ENCODE assay signal across 9 cellular contexts in the genomic region with DNA sequence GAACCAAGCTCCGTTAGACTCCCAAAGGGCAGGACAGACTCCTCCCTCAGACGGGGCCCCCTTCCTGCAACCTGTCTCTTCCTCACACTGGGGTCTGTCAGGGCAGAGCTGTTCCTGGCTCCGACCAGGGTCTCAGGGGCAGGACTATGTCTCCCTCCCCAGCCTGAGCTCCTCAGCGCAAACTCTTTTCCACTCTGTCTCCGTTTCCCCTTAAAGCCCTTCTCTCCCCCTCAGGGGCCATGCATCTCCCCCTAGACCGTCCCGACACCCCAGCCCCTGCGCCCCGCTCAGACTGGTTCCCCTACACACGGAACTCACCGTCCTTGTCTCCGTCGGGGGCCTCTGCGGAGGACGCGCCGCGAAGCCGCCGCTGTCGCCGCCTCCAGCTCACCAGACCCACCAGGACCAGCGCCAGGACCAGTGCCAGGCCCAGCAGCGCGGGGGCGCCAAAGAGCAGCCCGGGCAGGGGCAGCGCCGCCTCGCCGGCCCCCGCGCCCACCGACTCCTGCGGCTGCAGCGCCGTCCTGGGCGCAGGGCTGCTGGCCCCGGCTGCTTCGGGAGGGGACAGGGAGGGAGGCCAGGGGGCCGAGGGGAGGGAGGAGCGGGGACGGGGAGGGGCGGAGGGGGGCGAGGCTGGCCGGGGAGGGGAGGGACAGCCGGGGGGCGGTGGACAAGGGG. TPM values are rescaled to one million over a fixed set of nuclear protein-coding genes. Genes with fewer than 3 reads are reported as not detected.
DNase-seq lines count a peak whose midpoint lies in the region; ATAC-seq and TF ChIP-seq lines count a peak whose summit lies in the region.
"Had no signal": no experiment of that assay in that cellular context is flagged by ENCODE, and none has a peak within 500 bp of the region (broad histone marks: within the 10 kb centered on the region; RNA-seq: fewer than 3 reads in every experiment).

No MANE protein-coding gene starts in this region.

- H3K9me3 ChIP-seq in BLaER1 treated with 17β-estradiol and CSF1 and Interleukin-3, amounts not matched to agents 10 nM and 100 nM (replicated peaks in 1 of 11): no peaks in the 10 kb centered on the region
- no peaks in the 10 kb centered on the region for H3K9me3 ChIP-seq in endodermal cell (ENCODE audit: control insufficient read depth, low read length)
- H3K9me3 ChIP-seq in testis: no peaks in the 10 kb centered on the region

- H3K27me3 ChIP-seq in BLaER1 treated with 17β-estradiol and CSF1 and Interleukin-3, amounts not matched to agents 10 nM and 100 nM: peaks cover 0 to 24% (median 0%) of the 10 kb centered on the region in 11 experiments; a peak in 7 of 22 replicates
- H3K27me3 ChIP-seq in endodermal cell (ENCODE audit: control insufficient read depth, insufficient read depth, low read length, poor library complexity, severe bottlenecking) (peaks cover 37% of the 10 kb centered on the region), testis (no peaks in the 10 kb centered on the region)

- no peaks in the 10 kb centered on the region for H3K36me3 Mint-ChIP-seq in activated CD4-positive, alpha-beta memory T cell treated with anti-CD3 and anti-CD28 coated beads, Interleukin-2, amount 10 ng/mL, durations not matched to agents 7 days and 5 days (ENCODE audit: low read depth)
- H3K36me3 Mint-ChIP-seq in endodermal cell (ENCODE audit: low read depth): no peaks in the 10 kb centered on the region
- H3K36me3 Mint-ChIP-seq in naive thymus-derived CD8-positive, alpha-beta T cell: no peaks in the 10 kb centered on the region

- peak; percentile 89 for TF ChIP-seq CTCF in endodermal cell (conservative IDR thresholded peaks at IDR 0.05)
- TF ChIP-seq CTCF in testis (IDR thresholded peaks at IDR 0.05): peak in 2 of 3 experiments; percentile 28 to 48

- peaks cover 0 to 44% (median 15%) of the 10 kb centered on the region in 11 experiments; a peak in 12 of 22 replicates for H4K20me1 ChIP-seq in BLaER1 treated with 17β-estradiol and CSF1 and Interleukin-3, amounts not matched to agents 10 nM and 100 nM

- DNase-seq in NCI-H128 (lab: John Stamatoyannopoulos, UW; ENCODE audit: unreplicated experiment) (peak; percentile 17), endodermal cell (peak; percentile 95), testis (peak; percentile 71), kidney glomerular epithelial cell (lab: John Stamatoyannopoulos, UW) (no peak)
- DNase-seq in activated CD4-positive, alpha-beta memory T cell treated with anti-CD3 and anti-CD28 coated beads, Interleukin-2, amount 10 ng/mL, durations not matched to agents 7 days and 5 days: peak; percentile 77
- DNase-seq in naive thymus-derived CD8-positive, alpha-beta T cell: peak; percentile 63 to 88 (median 74)

- 7 to 24% methylated on average over 7 to 40 of the region's 48 CpGs for WGBS in endodermal cell (ENCODE audit: insufficient coverage in 1 of 2, insufficient read length in 1 of 2), 2 experiments
- 9 to 17% methylated on average over 20 to 29 of the region's 48 CpGs for WGBS in testis, 2 donors

- H3K27ac ChIP-seq in BLaER1 treated with 17β-estradiol and CSF1 and Interleukin-3, amounts not matched to agents 10 nM and 100 nM: peak overlapping the region in 10 of 11 experiments; percentile 66 to 95 (median 94); a peak in 19 of 22 replicates
- H3K27ac ChIP-seq in endodermal cell (ENCODE audit: low read depth, low read length) (no peak overlapping the region), testis (no peak overlapping the region)

- H3K27me3 Mint-ChIP-seq in activated CD4-positive, alpha-beta memory T cell treated with anti-CD3 and anti-CD28 coated beads, Interleukin-2, amount 10 ng/mL, durations not matched to agents 7 days and 5 days: peaks cover 26% of the 10 kb centered on the region
- peaks cover 68% of the 10 kb centered on the region for H3K27me3 Mint-ChIP-seq in endodermal cell (ENCODE audit: insufficient read depth)
- peaks cover 0 to 3% (median 2%) of the 10 kb centered on the region in 5 donors for H3K27me3 Mint-ChIP-seq in naive thymus-derived CD8-positive, alpha-beta T cell

- H3K4me3 Mint-ChIP-seq in activated CD4-positive, alpha-beta memory T cell treated with anti-CD3 and anti-CD28 coated beads, Interleukin-2, amount 10 ng/mL, durations not matched to agents 7 days and 5 days: peak overlapping the region; percentile 60
- H3K4me3 Mint-ChIP-seq in endodermal cell: peak overlapping the region; percentile 43
- peak overlapping the region; percentile 69 to 89 (median 81) for H3K4me3 Mint-ChIP-seq in naive thymus-derived CD8-positive, alpha-beta T cell

- TF ChIP-seq POLR2A in testis (IDR thresholded peaks at IDR 0.05): no peak

- H3K4me1 ChIP-seq in BLaER1 treated with 17β-estradiol and CSF1 and Interleukin-3, amounts not matched to agents 10 nM and 100 nM: peaks cover 33 to 95% (median 90%) of the 10 kb centered on the region in 10 experiments
- H3K4me1 ChIP-seq in endodermal cell (ENCODE audit: control insufficient read depth, insufficient read depth, low read length) (no peaks in the 10 kb centered on the region), testis (peaks cover 2% of the 10 kb centered on the region)

- peaks cover 0 to 21% (median 11%) of the 10 kb centered on the region in 11 experiments; a peak in 12 of 22 replicates for H3K36me3 ChIP-seq in BLaER1 treated with 17β-estradiol and CSF1 and Interleukin-3, amounts not matched to agents 10 nM and 100 nM
- H3K36me3 ChIP-seq in endodermal cell (ENCODE audit: control insufficient read depth, insufficient read depth, low read length) (no peaks in the 10 kb centered on the region), testis (ENCODE audit: low read depth, missing control alignments) (no peaks in the 10 kb centered on the region)

- H3K4me3 ChIP-seq in BLaER1 treated with 17β-estradiol and CSF1 and Interleukin-3, amounts not matched to agents 10 nM and 100 nM: peak overlapping the region; percentile 59 to 80 (median 74)
- no peak overlapping the region for H3K4me3 ChIP-seq in endodermal cell (ENCODE audit: low read length)
- peak overlapping the region; percentile 38 to 42 for H3K4me3 ChIP-seq in testis

- H3K4me1 Mint-ChIP-seq in activated CD4-positive, alpha-beta memory T cell treated with anti-CD3 and anti-CD28 coated beads, Interleukin-2, amount 10 ng/mL, durations not matched to agents 7 days and 5 days: peaks cover 7% of the 10 kb centered on the region
- H3K4me1 Mint-ChIP-seq in endodermal cell: no peaks in the 10 kb centered on the region
- H3K4me1 Mint-ChIP-seq in naive thymus-derived CD8-positive, alpha-beta T cell: peaks cover 14 to 43% (median 29%) of the 10 kb centered on the region in 4 donors

- no peak overlapping the region for H3K27ac Mint-ChIP-seq in activated CD4-positive, alpha-beta memory T cell treated with anti-CD3 and anti-CD28 coated beads, Interleukin-2, amount 10 ng/mL, durations not matched to agents 7 days and 5 days
- H3K27ac Mint-ChIP-seq in endodermal cell: no peak overlapping the region
- peak overlapping the region in 8 of 10 donors; percentile 44 to 88 (median 67) for H3K27ac Mint-ChIP-seq in naive thymus-derived CD8-positive, alpha-beta T cell

- CTCF ChIA-PET in activated CD4-positive, alpha-beta memory T cell treated with anti-CD3 and anti-CD28 coated beads, Interleukin-2, amount 10 ng/mL, durations not matched to agents 7 days and 5 days (lab: Charles Lee): interaction anchor here (0.6 to 3.8 kb wide), 20 partner anchors 8 to 229 kb away, joined by 3 to 31 read pairs (median 6); partner anchors contain the start of genes CENPM and MEI1

- peak; percentile 32 for ATAC-seq in GM19397 (IDR thresholded peaks at IDR 0.05; ENCODE audit: unreplicated experiment)
- ATAC-seq in naive thymus-derived CD8-positive, alpha-beta T cell: peak; percentile 83

- POLR2A ChIA-PET in activated CD4-positive, alpha-beta memory T cell treated with anti-CD3 and anti-CD28 coated beads, Interleukin-2, amount 10 ng/mL, durations not matched to agents 7 days and 5 days (lab: Charles Lee): interaction anchor here (0.5 to 4.3 kb wide), 15 partner anchors 10 to 237 kb away, joined by 3 to 32 read pairs (median 4); partner anchors contain the start of genes CENPM and SNU13
- POLR2A ChIA-PET in naive thymus-derived CD8-positive, alpha-beta T cell (lab: Charles Lee): interaction anchor here (0.6 to 4.7 kb wide), 10 partner anchors 9 to 93 kb away, joined by 3 to 68 read pairs (median 9); partner anchors contain the start of genes CENPM and SREBF2

- intact Hi-C loops in testis (cut with DNase I; ENCODE audit: low total_unique reads): no loop called here

- peak overlapping the region; percentile 75 to 97 (median 91) for H3K9ac ChIP-seq in BLaER1 treated with 17β-estradiol and CSF1 and Interleukin-3, amounts not matched to agents 10 nM and 100 nM
- no peak overlapping the region for H3K9ac ChIP-seq in endodermal cell (ENCODE audit: extremely low read depth, low read length, poor library complexity, severe bottlenecking)

- no peaks in the 10 kb centered on the region for H3K9me3 Mint-ChIP-seq in activated CD4-positive, alpha-beta memory T cell treated with anti-CD3 and anti-CD28 coated beads, Interleukin-2, amount 10 ng/mL, durations not matched to agents 7 days and 5 days
- no peaks in the 10 kb centered on the region for H3K9me3 Mint-ChIP-seq in endodermal cell
- no peaks in the 10 kb centered on the region for H3K9me3 Mint-ChIP-seq in naive thymus-derived CD8-positive, alpha-beta T cell

- peak overlapping the region; percentile 91 to 99 (median 97) for H3K4me2 ChIP-seq in BLaER1 treated with 17β-estradiol and CSF1 and Interleukin-3, amounts not matched to agents 10 nM and 100 nM

RNA-seq across cellular contexts. Expression of gene TNFRSF13C, which starts 0.7 kb away (rescaled TPM):
- 1 to 10 TPM; 2.3 to 2.6 TPM for total RNA-seq in activated CD4-positive, alpha-beta memory T cell treated with anti-CD3 and anti-CD28 coated beads, Interleukin-2, amount 10 ng/mL, durations not matched to agents 7 days and 5 days
- total RNA-seq in endodermal cell (1 to 10 TPM; 1.7 to 3.3 TPM), testis (1 to 10 TPM in 1 of 2 donors, under 1 TPM in 1; 0.56 to 1.9 TPM)
- polyA plus RNA-seq in endodermal cell (2013, experiment 1 of 2): 3.1 TPM
- 2.4 TPM for polyA plus RNA-seq in endodermal cell (2013, experiment 2 of 2)
- 10 to 100 TPM; 16.8 to 18.3 TPM for total RNA-seq in naive thymus-derived CD8-positive, alpha-beta T cell
- polyA plus RNA-seq in naive thymus-derived CD8-positive, alpha-beta T cell: under 1 TPM; 0.29 to 0.82 (median 0.56) TPM
- polyA plus RNA-seq in testis (ENCODE audit: insufficient read depth, low read depth, low replicate concordance): 0.69 TPM

RNA-seq across cellular contexts. Expression of gene SHISA8, which starts 11.0 kb away (rescaled TPM):
- total RNA-seq in activated CD4-positive, alpha-beta memory T cell treated with anti-CD3 and anti-CD28 coated beads, Interleukin-2, amount 10 ng/mL, durations not matched to agents 7 days and 5 days: not detected
- total RNA-seq in endodermal cell: under 1 TPM in 1 of 2 donors, not detected in 1; 0.58 TPM
- 0.57 TPM for polyA plus RNA-seq in endodermal cell (2013, experiment 1 of 2)
- polyA plus RNA-seq in endodermal cell (2013, experiment 2 of 2): 0.70 TPM
- under 1 TPM in 1 of 2 experiments, not detected in 1; 0.44 TPM for total RNA-seq in naive thymus-derived CD8-positive, alpha-beta T cell
- polyA plus RNA-seq in naive thymus-derived CD8-positive, alpha-beta T cell: not detected
- total RNA-seq in testis: 1 to 10 TPM; 1.3 to 1.4 TPM
- not detected for polyA plus RNA-seq in testis (ENCODE audit: insufficient read depth, low read depth, low replicate concordance)
- total RNA-seq: M059J had no signal

RNA-seq across cellular contexts. Expression of gene CENPM, which starts 21.0 kb away (rescaled TPM):
- total RNA-seq in activated CD4-positive, alpha-beta memory T cell treated with anti-CD3 and anti-CD28 coated beads, Interleukin-2, amount 10 ng/mL, durations not matched to agents 7 days and 5 days: 10 to 100 TPM; 71.8 to 81.2 TPM
- total RNA-seq in endodermal cell (10 to 100 TPM; 28.5 to 43.1 TPM), testis (10 to 100 TPM; 15.5 to 28.2 TPM)
- 32.1 TPM for polyA plus RNA-seq in endodermal cell (2013, experiment 1 of 2)
- 32.0 TPM for polyA plus RNA-seq in endodermal cell (2013, experiment 2 of 2)
- total RNA-seq in naive thymus-derived CD8-positive, alpha-beta T cell: 1 to 10 TPM; 3.2 to 3.6 TPM
- 1 to 10 TPM; 2.1 to 7.2 (median 2.3) TPM for polyA plus RNA-seq in naive thymus-derived CD8-positive, alpha-beta T cell
- polyA plus RNA-seq in testis (ENCODE audit: insufficient read depth, low read depth, low replicate concordance): 15.7 TPM

RNA-seq across cellular contexts. Expression of gene SEPTIN3, which starts 43.3 kb away (rescaled TPM):
- 1 to 10 TPM; 2.8 to 3.2 TPM for total RNA-seq in activated CD4-positive, alpha-beta memory T cell treated with anti-CD3 and anti-CD28 coated beads, Interleukin-2, amount 10 ng/mL, durations not matched to agents 7 days and 5 days
- total RNA-seq in endodermal cell (10 to 100 TPM; 10.9 to 13.9 TPM), testis (1 to 10 TPM; 1.6 to 2.2 TPM)
- polyA plus RNA-seq in endodermal cell (2013, experiment 1 of 2): 62.4 TPM
- 55.8 TPM for polyA plus RNA-seq in endodermal cell (2013, experiment 2 of 2)
- total RNA-seq in naive thymus-derived CD8-positive, alpha-beta T cell: under 1 TPM in 1 of 2 experiments, not detected in 1; 0.18 TPM
- polyA plus RNA-seq in naive thymus-derived CD8-positive, alpha-beta T cell: not detected
- polyA plus RNA-seq in testis (ENCODE audit: insufficient read depth, low read depth, low replicate concordance): 2.4 TPM

Comparison
In these comparisons a context has a peak if more than half of its experiments do, and no peak if none do; other contexts are left out.
1. H3K27ac ChIP-seq: peak in BLaER1 treated with 17β-estradiol and CSF1 and Interleukin-3, amounts not matched to agents 10 nM and 100 nM (10 of 11); none in endodermal cell (single experiment) and testis (0 of 2).
2. H3K27ac Mint-ChIP-seq: peak in naive thymus-derived CD8-positive, alpha-beta T cell (8 of 10); none in activated CD4-positive, alpha-beta memory T cell treated with anti-CD3 and anti-CD28 coated beads, Interleukin-2, amount 10 ng/mL, durations not matched to agents 7 days and 5 days (single experiment) and endodermal cell (single experiment).
3. RNA of gene TNFRSF13C, which starts 0.7 kb away (total RNA-seq): 16.8 to 18.3 TPM in naive thymus-derived CD8-positive, alpha-beta T cell; 1.7 to 3.3 TPM in endodermal cell, 2.3 to 2.6 TPM in activated CD4-positive, alpha-beta memory T cell treated with anti-CD3 and anti-CD28 coated beads, Interleukin-2, amount 10 ng/mL, durations not matched to agents 7 days and 5 days and 0.56 to 1.9 TPM in testis; every median in the first group is over 4 times any median in the second.
4. Peak in every context shown above with its lines, with median percentiles within 50 percentile points of each other: H3K4me3 Mint-ChIP-seq.